In the genomic region with DNA sequence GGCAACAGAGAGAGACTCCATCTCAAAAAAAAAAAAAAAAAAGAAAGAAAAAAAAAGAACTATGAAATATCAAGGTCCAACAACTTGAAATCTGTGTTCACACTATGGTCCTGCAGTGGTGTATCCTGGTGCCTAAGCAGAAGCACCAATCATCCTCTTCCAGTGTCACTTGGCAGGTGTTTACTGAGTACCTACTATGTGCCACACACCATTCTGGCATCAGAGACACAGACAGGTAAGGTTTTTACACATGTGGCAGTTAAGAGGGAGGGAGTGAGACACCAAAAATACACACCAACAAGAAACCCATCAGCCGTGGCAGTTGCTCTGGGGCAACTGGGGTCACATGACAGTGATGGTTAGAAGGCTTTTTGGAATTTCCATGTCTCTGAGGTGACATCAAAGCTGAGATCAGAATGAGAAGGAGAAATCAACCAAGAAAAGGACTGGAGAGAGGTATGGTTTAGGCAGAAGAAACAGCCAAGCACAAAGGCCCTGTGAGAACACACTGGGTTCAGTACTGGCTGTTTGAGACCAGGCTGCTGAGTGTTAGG, we compare ENCODE assay signal across 18 cellular contexts. TPM values are rescaled to one million over a fixed set of nuclear protein-coding genes. Genes with fewer than 3 reads are reported as not detected.
DNase-seq lines count a peak whose midpoint lies in the region; ATAC-seq and TF ChIP-seq lines count a peak whose summit lies in the region.
"Had no signal": no experiment of that assay in that cellular context is flagged by ENCODE, and none has a peak within 500 bp of the region (broad histone marks: within the 10 kb centered on the region; RNA-seq: fewer than 3 reads in every experiment).

No MANE protein-coding gene starts in this region.

- H3K27ac ChIP-seq in CD4-positive, CD25-positive, alpha-beta regulatory T cell (ENCODE audit: insufficient read depth, low read length, poor library complexity, severe bottlenecking), result peak overlapping the region; percentile 86
- H3K27ac ChIP-seq in CD8-positive, alpha-beta memory T cell (ENCODE audit: low read depth, low read length), result no peak overlapping the region
- H3K27ac ChIP-seq: adrenal gland, C4-2B, cardiac muscle cell, esophagus squamous epithelium, sigmoid colon, tibial nerve had no signal

- intact Hi-C loops in activated B cell treated with CpG ODN at 0.5 μM for 24 hours (cut with micrococcal nuclease), result loop anchor here (1.0 kb wide), 1 partner anchor 17 kb away; a partner anchor contains a TSS

- H3K27ac Mint-ChIP-seq in CD4-positive, CD25-positive, alpha-beta regulatory T cell, result peak overlapping the region; percentile 94 to 96 (median 94)
- H3K27ac Mint-ChIP-seq in CD8-positive, alpha-beta memory T cell, result peak overlapping the region; percentile 59 to 98 (median 92)
- H3K27ac Mint-ChIP-seq in activated B cell treated with CpG ODN at 0.5 μM for 24 hours, result peak overlapping the region; percentile 71
- peak overlapping the region; percentile 89 to 99 for H3K27ac Mint-ChIP-seq in effector memory CD8-positive, alpha-beta T cell

- no peaks in the 10 kb centered on the region for H3K36me3 ChIP-seq in CD4-positive, CD25-positive, alpha-beta regulatory T cell (ENCODE audit: control insufficient read depth, insufficient read depth, low read length)
- H3K36me3 ChIP-seq in CD8-positive, alpha-beta memory T cell (ENCODE audit: insufficient read depth, low read length), result no peaks in the 10 kb centered on the region
- H3K36me3 ChIP-seq: adrenal gland, cardiac muscle cell, esophagus squamous epithelium, sigmoid colon, tibial nerve had no signal

- no peaks in the 10 kb centered on the region for H3K27me3 ChIP-seq in CD4-positive, CD25-positive, alpha-beta regulatory T cell (ENCODE audit: control insufficient read depth, insufficient read depth, low read length)
- no peaks in the 10 kb centered on the region for H3K27me3 ChIP-seq in CD8-positive, alpha-beta memory T cell (ENCODE audit: insufficient read depth, low read length, poor library complexity, severe bottlenecking)
- H3K27me3 ChIP-seq: adrenal gland, cardiac muscle cell, esophagus squamous epithelium, sigmoid colon, tibial nerve had no signal

- peak overlapping the region; percentile 61 for H3K4me3 ChIP-seq in CD4-positive, CD25-positive, alpha-beta regulatory T cell (ENCODE audit: low read depth, low read length)
- no peak overlapping the region for H3K4me3 ChIP-seq in CD8-positive, alpha-beta memory T cell (ENCODE audit: low read length)
- H3K4me3 ChIP-seq: adrenal gland, cardiac muscle cell, esophagus squamous epithelium, sigmoid colon, tibial nerve had no signal

- H3K4me1 ChIP-seq in CD4-positive, CD25-positive, alpha-beta regulatory T cell (ENCODE audit: control insufficient read depth, insufficient read depth, low read length, poor library complexity, severe bottlenecking), result peaks cover 85% of the 10 kb centered on the region
- H3K4me1 ChIP-seq in CD8-positive, alpha-beta memory T cell (ENCODE audit: insufficient read depth, low read length), result peaks cover 82% of the 10 kb centered on the region
- H3K4me1 ChIP-seq: adrenal gland, sigmoid colon had no signal

- H3K27me3 Mint-ChIP-seq in CD4-positive, CD25-positive, alpha-beta regulatory T cell, result no peaks in the 10 kb centered on the region
- H3K27me3 Mint-ChIP-seq in CD8-positive, alpha-beta memory T cell, result peaks cover 0 to 6% of the 10 kb centered on the region in 2 donors
- no peaks in the 10 kb centered on the region for H3K27me3 Mint-ChIP-seq in activated B cell treated with CpG ODN at 0.5 μM for 24 hours
- H3K27me3 Mint-ChIP-seq in effector memory CD8-positive, alpha-beta T cell, result no peaks in the 10 kb centered on the region

- TF ChIP-seq CTCF in activated B cell treated with CpG ODN at 0.5 μM for 24 hours (IDR thresholded peaks at IDR 0.05), result no peak

- H3K9me3 ChIP-seq in CD4-positive, CD25-positive, alpha-beta regulatory T cell (ENCODE audit: control insufficient read depth in 2 of 2, low read length in 2 of 2), result no peaks in the 10 kb centered on the region
- H3K9me3 ChIP-seq in CD8-positive, alpha-beta memory T cell (ENCODE audit: low read length), result no peaks in the 10 kb centered on the region
- H3K9me3 ChIP-seq: adrenal gland, esophagus squamous epithelium, sigmoid colon, tibial nerve had no signal

- CTCF ChIA-PET in CD8-positive, alpha-beta memory T cell (lab: Charles Lee), result no interaction called here
- CTCF ChIA-PET in activated B cell treated with CpG ODN at 0.5 μM for 24 hours (lab: Charles Lee), result no interaction called here

- ATAC-seq in CD4-positive, CD25-positive, alpha-beta regulatory T cell (ENCODE audit: low read depth in 2 of 2), result no peak
- ATAC-seq in activated B cell treated with CpG ODN at 0.5 μM for 24 hours (ENCODE audit: low read depth), result peak; percentile 5
- ATAC-seq in effector memory CD8-positive, alpha-beta T cell (replicated peaks), result no peak
- ATAC-seq in HG02885 (IDR thresholded peaks at IDR 0.05; ENCODE audit: poor library complexity, unreplicated experiment), result no peak

- POLR2A ChIA-PET in CD8-positive, alpha-beta memory T cell (lab: Charles Lee), result interaction anchor here (1.6 kb wide), 1 partner anchor 26 kb away, joined by 4 read pairs; no protein-coding TSS in a partner anchor
- POLR2A ChIA-PET in activated B cell treated with CpG ODN at 0.5 μM for 24 hours (lab: Charles Lee), result interaction anchor here (0.5 to 1.1 kb wide), 5 partner anchors 9 to 62 kb away, joined by 3 to 7 read pairs (median 4); a partner anchor contains a TSS

- DNase-seq in CD4-positive, CD25-positive, alpha-beta regulatory T cell, result peak in 2 of 3 donors; percentile 17 to 29
- no peak for DNase-seq in CD8-positive, alpha-beta memory T cell
- DNase-seq in activated B cell treated with CpG ODN at 0.5 μM for 24 hours (no peak), NOMO-1 treated with dmso at 0.1 percent for 144 hours (lab: John Stamatoyannopoulos, UW; ENCODE audit: unreplicated experiment) (no peak), COLO829 (ENCODE audit: low spot score) (no peak)
- DNase-seq in effector memory CD8-positive, alpha-beta T cell, result no peak
- DNase-seq: adrenal gland; DND-41; esophagus squamous epithelium; KBM-7; NCI-H1048; NCI-H526; sigmoid colon; stimulated activated CD8-positive, alpha-beta memory T cell treated with anti-CD3 and anti-CD28 coated beads, Interleukin-4, amount 100 ng/mL, for 48 hours had no signal

- H3K4me1 Mint-ChIP-seq in CD4-positive, CD25-positive, alpha-beta regulatory T cell, result peaks cover 28 to 88% (median 52%) of the 10 kb centered on the region in 4 donors
- H3K4me1 Mint-ChIP-seq in CD8-positive, alpha-beta memory T cell, result peaks cover 57 to 73% (median 66%) of the 10 kb centered on the region in 3 donors
- peaks cover 61% of the 10 kb centered on the region for H3K4me1 Mint-ChIP-seq in activated B cell treated with CpG ODN at 0.5 μM for 24 hours
- peaks cover 44% of the 10 kb centered on the region in 2 donors for H3K4me1 Mint-ChIP-seq in effector memory CD8-positive, alpha-beta T cell (ENCODE audit: low read depth in 2 of 2)

- H3K36me3 Mint-ChIP-seq in CD4-positive, CD25-positive, alpha-beta regulatory T cell, result peaks cover 10% of the 10 kb centered on the region
- H3K36me3 Mint-ChIP-seq in CD8-positive, alpha-beta memory T cell, result peaks cover 0 to 19% (median 2%) of the 10 kb centered on the region in 3 donors
- peaks cover 11% of the 10 kb centered on the region for H3K36me3 Mint-ChIP-seq in activated B cell treated with CpG ODN at 0.5 μM for 24 hours (ENCODE audit: low read depth)
- H3K36me3 Mint-ChIP-seq in effector memory CD8-positive, alpha-beta T cell (ENCODE audit: insufficient read depth), result peaks cover 51% of the 10 kb centered on the region

- peak overlapping the region; percentile 24 to 84 (median 74) for H3K4me3 Mint-ChIP-seq in CD4-positive, CD25-positive, alpha-beta regulatory T cell
- H3K4me3 Mint-ChIP-seq in CD8-positive, alpha-beta memory T cell, result peak overlapping the region; percentile 19 to 63 (median 54)
- H3K4me3 Mint-ChIP-seq in activated B cell treated with CpG ODN at 0.5 μM for 24 hours, result no peak overlapping the region
- peak overlapping the region; percentile 17 to 60 for H3K4me3 Mint-ChIP-seq in effector memory CD8-positive, alpha-beta T cell

- no peaks in the 10 kb centered on the region for H3K9me3 Mint-ChIP-seq in CD4-positive, CD25-positive, alpha-beta regulatory T cell
- H3K9me3 Mint-ChIP-seq in CD8-positive, alpha-beta memory T cell, result no peaks in the 10 kb centered on the region
- H3K9me3 Mint-ChIP-seq in activated B cell treated with CpG ODN at 0.5 μM for 24 hours, result no peaks in the 10 kb centered on the region
- H3K9me3 Mint-ChIP-seq in effector memory CD8-positive, alpha-beta T cell, result no peaks in the 10 kb centered on the region

RNA-seq across cellular contexts. Expression of a gene that starts 17.6 kb away (rescaled TPM):
- total RNA-seq in CD4-positive, CD25-positive, alpha-beta regulatory T cell, result 85.3 TPM
- 1 to 10 TPM; 4.1 to 7.2 (median 5.9) TPM for polyA plus RNA-seq in CD4-positive, CD25-positive, alpha-beta regulatory T cell
- total RNA-seq in CD8-positive, alpha-beta memory T cell, result 10 to 100 TPM; 15.0 to 17.1 TPM
- 8.3 TPM for polyA plus RNA-seq in CD8-positive, alpha-beta memory T cell
- 19.4 and 21.8 TPM in 2 replicates for total RNA-seq in activated B cell treated with CpG ODN at 0.5 μM for 24 hours

RNA-seq across cellular contexts. Expression of a gene that starts 27.1 kb away (rescaled TPM):
- 120 TPM for total RNA-seq in CD4-positive, CD25-positive, alpha-beta regulatory T cell
- 10 to 100 TPM; 29.9 to 48.5 (median 40.4) TPM for polyA plus RNA-seq in CD4-positive, CD25-positive, alpha-beta regulatory T cell
- 10 to 100 TPM; 23.6 to 24.8 TPM for total RNA-seq in CD8-positive, alpha-beta memory T cell
- 37.8 TPM for polyA plus RNA-seq in CD8-positive, alpha-beta memory T cell
- total RNA-seq in activated B cell treated with CpG ODN at 0.5 μM for 24 hours, result 29.0 and 33.7 TPM in 2 replicates

RNA-seq across cellular contexts. Expression of a gene that starts 42.6 kb away (rescaled TPM):
- 155 TPM for total RNA-seq in CD4-positive, CD25-positive, alpha-beta regulatory T cell
- 10 to 100 TPM; 42.1 to 51.0 (median 45.7) TPM for polyA plus RNA-seq in CD4-positive, CD25-positive, alpha-beta regulatory T cell
- 10 to 100 TPM; 54.5 to 60.3 TPM for total RNA-seq in CD8-positive, alpha-beta memory T cell
- 71.3 TPM for polyA plus RNA-seq in CD8-positive, alpha-beta memory T cell
- 129 and 130 TPM in 2 replicates for total RNA-seq in activated B cell treated with CpG ODN at 0.5 μM for 24 hours

Comparison
In these comparisons a context has a peak if more than half of its experiments do, and no peak if none do; other contexts are left out.
1. DNase-seq: peak in CD4-positive, CD25-positive, alpha-beta regulatory T cell (2 of 3); none in CD8-positive, alpha-beta memory T cell (0 of 5), activated B cell treated with CpG ODN at 0.5 μM for 24 hours (single experiment), effector memory CD8-positive, alpha-beta T cell (0 of 3), NOMO-1 treated with dmso at 0.1 percent for 144 hours (single experiment) and COLO829 (single experiment).
2. Peak in every context shown above with its lines, with median percentiles within 50 percentile points of each other: H3K27ac Mint-ChIP-seq.